ENCODE assay signal across 22 cellular contexts in the genomic region with DNA sequence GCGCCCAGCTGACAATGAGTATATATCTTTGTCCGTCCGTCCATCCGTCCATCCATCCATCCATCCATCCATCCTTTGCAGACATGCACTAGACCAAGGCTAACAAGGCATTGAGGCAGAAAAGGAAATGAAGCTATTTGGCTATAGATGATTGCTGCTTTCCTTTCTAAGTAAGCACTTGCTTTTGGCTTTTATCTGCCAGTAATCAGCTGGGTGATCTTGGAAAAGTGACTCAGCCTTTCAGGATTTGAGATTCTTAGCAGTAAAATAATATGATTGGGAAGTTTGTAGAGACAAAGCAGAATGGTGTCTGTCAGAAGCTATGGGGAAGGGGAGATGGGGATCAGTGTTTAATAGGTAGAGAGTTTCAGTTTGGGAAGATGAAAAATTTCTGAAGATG.
"Had no signal": no experiment of that assay in that cellular context is flagged by ENCODE, and none has a peak within 500 bp of the region (broad histone marks: within the 10 kb centered on the region; RNA-seq: fewer than 3 reads in every experiment).

No MANE protein-coding gene starts in this region.

- H3K36me3 ChIP-seq: gastrocnemius medialis, right lobe of liver, vagina had no signal

- H3K9me3 Mint-ChIP-seq: activated B cell treated with CpG ODN at 0.5 μM for 24 hours; activated naive CD8-positive, alpha-beta T cell treated with anti-CD3 and anti-CD28 coated beads for 36 hours; activated T-cell treated with anti-CD3 and anti-CD28 coated beads, Interleukin-2, amount 50 U/mL, for 4 hours; memory B cell; stimulated activated naive B cell treated with anti-CD40 and anti-IgM and Interleukin-4, amounts not matched to agents 10 μg/mL and 1 μg/mL and 100 μg/mL, for 72 hours; type B pancreatic cell had no signal

- DNase-seq: activated B cell treated with CpG ODN at 0.5 μM for 24 hours; activated CD4-positive, alpha-beta T cell treated with anti-CD3 and anti-CD28 coated beads for 36 hours; activated CD4-positive, alpha-beta T cell treated with anti-CD3 and anti-CD28 coated beads, Interleukin-2, amount 50 U/mL, for 4 hours; activated CD8-positive, alpha-beta memory T cell treated with anti-CD3 and anti-CD28 coated beads, Interleukin-2, amount 50 U/mL, for 48 hours; activated naive CD4-positive, alpha-beta T cell treated with Interleukin-2 at 50 U/mL for 16 hours; activated naive CD8-positive, alpha-beta T cell treated with anti-CD3 and anti-CD28 coated beads for 36 hours; activated T-cell treated with anti-CD3 and anti-CD28 coated beads, Interleukin-2, amount 50 U/mL, for 4 hours; amniotic stem cell; effector CD4-positive, alpha-beta T cell; gastrocnemius medialis; hippocampal formation; left colon; nucleus accumbens; right lobe of liver; stimulated activated CD4-positive, alpha-beta T cell treated with anti-CD3 and anti-CD28 coated beads, Interleukin-2, amount 100 ng/mL, for 48 hours; stimulated activated CD8-positive, alpha-beta memory T cell treated with anti-CD3 and anti-CD28 coated beads, Interleukin-4, amount 100 ng/mL, for 48 hours; stimulated activated naive B cell treated with anti-CD40 and anti-IgM and Interleukin-4, amounts not matched to agents 10 μg/mL and 1 μg/mL and 100 μg/mL, for 72 hours; T-helper 17 cell; testis had no signal

- H3K4me1 ChIP-seq: right lobe of liver, testis, vagina had no signal

- H3K27ac ChIP-seq: gastrocnemius medialis, right lobe of liver, testis, vagina had no signal

- H3K4me3 Mint-ChIP-seq: activated B cell treated with CpG ODN at 0.5 μM for 24 hours; activated CD4-positive, alpha-beta T cell treated with anti-CD3 and anti-CD28 coated beads for 36 hours; activated naive CD8-positive, alpha-beta T cell treated with anti-CD3 and anti-CD28 coated beads for 36 hours; activated T-cell treated with anti-CD3 and anti-CD28 coated beads, Interleukin-2, amount 50 U/mL, for 4 hours; memory B cell; stimulated activated naive B cell treated with anti-CD40 and anti-IgM and Interleukin-4, amounts not matched to agents 10 μg/mL and 1 μg/mL and 100 μg/mL, for 72 hours; T-helper 17 cell; type B pancreatic cell had no signal

- H3K4me1 Mint-ChIP-seq: activated B cell treated with CpG ODN at 0.5 μM for 24 hours; activated CD4-positive, alpha-beta T cell treated with anti-CD3 and anti-CD28 coated beads for 36 hours; memory B cell had no signal

- H3K9me3 ChIP-seq: gastrocnemius medialis, right lobe of liver, testis, vagina had no signal

- H3K27ac Mint-ChIP-seq: activated B cell treated with CpG ODN at 0.5 μM for 24 hours; activated CD4-positive, alpha-beta T cell treated with anti-CD3 and anti-CD28 coated beads for 36 hours; activated naive CD8-positive, alpha-beta T cell treated with anti-CD3 and anti-CD28 coated beads for 36 hours; memory B cell; stimulated activated naive B cell treated with anti-CD40 and anti-IgM and Interleukin-4, amounts not matched to agents 10 μg/mL and 1 μg/mL and 100 μg/mL, for 72 hours; T-helper 17 cell; type B pancreatic cell had no signal

- H3K27me3 ChIP-seq: gastrocnemius medialis, right lobe of liver, testis, vagina had no signal

- H3K27me3 Mint-ChIP-seq: activated CD4-positive, alpha-beta T cell treated with anti-CD3 and anti-CD28 coated beads for 36 hours; activated naive CD8-positive, alpha-beta T cell treated with anti-CD3 and anti-CD28 coated beads for 36 hours; stimulated activated naive B cell treated with anti-CD40 and anti-IgM and Interleukin-4, amounts not matched to agents 10 μg/mL and 1 μg/mL and 100 μg/mL, for 72 hours; T-helper 17 cell; type B pancreatic cell had no signal

- ATAC-seq: activated CD4-positive, alpha-beta T cell treated with anti-CD3 and anti-CD28 coated beads for 36 hours; activated T-cell treated with anti-CD3 and anti-CD28 coated beads, Interleukin-2, amount 50 U/mL, for 4 hours; gastrocnemius medialis; left colon; right lobe of liver; stimulated activated naive B cell treated with anti-CD40 and anti-IgM and Interleukin-4, amounts not matched to agents 10 μg/mL and 1 μg/mL and 100 μg/mL, for 72 hours; T-helper 17 cell had no signal

- H3K36me3 Mint-ChIP-seq: activated naive CD8-positive, alpha-beta T cell treated with anti-CD3 and anti-CD28 coated beads for 36 hours had no signal

- H3K4me3 ChIP-seq: gastrocnemius medialis, right lobe of liver, testis, vagina had no signal
